22 cellular contexts compared by ENCODE assay signal in genomic region chr11:2264366-2265011, GRCh38. TPM values are rescaled to one million over a fixed set of nuclear protein-coding genes. Genes with fewer than 3 reads are reported as not detected.
DNase-seq lines count a peak whose midpoint lies in the region; ATAC-seq and TF ChIP-seq lines count a peak whose summit lies in the region.
"Had no signal": no experiment of that assay in that cellular context is flagged by ENCODE, and none has a peak within 500 bp of the region (broad histone marks: within the 10 kb centered on the region; RNA-seq: fewer than 3 reads in every experiment).

No MANE protein-coding gene starts in this region.

- H3K36me3 ChIP-seq in left ventricle myocardium inferior: no peaks in the 10 kb centered on the region
- no peaks in the 10 kb centered on the region for H3K36me3 ChIP-seq in esophagus muscularis mucosa
- H3K36me3 ChIP-seq: BE2C had no signal

- H3K4me1 Mint-ChIP-seq in type B pancreatic cell (ENCODE audit: unreplicated experiment): peaks cover 4% of the 10 kb centered on the region
- no peaks in the 10 kb centered on the region for H3K4me1 Mint-ChIP-seq in MCF 10A (ENCODE audit: insufficient read depth, unreplicated experiment)

- H3K4me3 Mint-ChIP-seq in type B pancreatic cell (no peak overlapping the region), MCF 10A (ENCODE audit: unreplicated experiment) (no peak overlapping the region)
- H3K4me3 Mint-ChIP-seq: GM23338, H9, HFFc6 had no signal

- TF ChIP-seq CTCF in left ventricle myocardium inferior (IDR thresholded peaks at IDR 0.05; ENCODE audit: borderline replicate concordance) (no peak), esophagus muscularis mucosa (IDR thresholded peaks at IDR 0.05) (no peak), type B pancreatic cell (conservative IDR thresholded peaks at IDR 0.05) (no peak), MCF 10A (IDR thresholded peaks at IDR 0.05; ENCODE audit: unreplicated experiment) (no peak)

- H3K27me3 Mint-ChIP-seq in type B pancreatic cell (peaks cover 33% of the 10 kb centered on the region), MCF 10A (ENCODE audit: insufficient read depth, unreplicated experiment) (no peaks in the 10 kb centered on the region)

- no TSS peak for BruUV-seq in MCF 10A (replicated peaks; lab: Mats Ljungman, UMichigan)

- H3K4me3 ChIP-seq in left ventricle myocardium inferior (no peak overlapping the region), esophagus muscularis mucosa (no peak overlapping the region)
- H3K4me3 ChIP-seq: A549, GM23338 had no signal

- DNase-seq in cardiac septum (ENCODE audit: low spot score): peak; percentile 58
- DNase-seq in left ventricle myocardium inferior: no peak
- peak; percentile 1 for DNase-seq in GM03348 (ENCODE audit: low spot score)
- DNase-seq in esophagus muscularis mucosa (ENCODE audit: extremely low spot score): peak; percentile 79
- no peak for DNase-seq in type B pancreatic cell (ENCODE audit: extremely low spot score, unreplicated experiment)
- DNase-seq in MCF 10A (ENCODE audit: unreplicated experiment): no peak
- DNase-seq: BE2C; CD4-positive, alpha-beta T cell; H9; HFFc6; IMR-90; KG1; NCI-H2029; NCI-H446; NCI-H524 treated with DMSO at 0.1 percent for 48 hours; NCI-H774; SK-N-SH had no signal

- H3K27ac Mint-ChIP-seq in type B pancreatic cell: peak overlapping the region; percentile 82
- H3K27ac Mint-ChIP-seq in MCF 10A (ENCODE audit: low read depth, unreplicated experiment): no peak overlapping the region
- H3K27ac Mint-ChIP-seq: CD4-positive, alpha-beta T cell; GM23338; H9; HFFc6 had no signal

- H3K9me3 ChIP-seq in left ventricle myocardium inferior (replicated peaks): no peaks in the 10 kb centered on the region
- H3K9me3 ChIP-seq in esophagus muscularis mucosa: no peaks in the 10 kb centered on the region
- H3K9me3 ChIP-seq: A549, BE2C, SK-N-SH had no signal

- 89% methylated on average over 21 of the region's 21 CpGs for WGBS in esophagus muscularis mucosa

- H3K36me3 Mint-ChIP-seq in type B pancreatic cell: no peaks in the 10 kb centered on the region
- H3K36me3 Mint-ChIP-seq in MCF 10A (ENCODE audit: insufficient read depth, unreplicated experiment): no peaks in the 10 kb centered on the region

- CTCF ChIA-PET in MCF 10A (lab: Yijun Ruan, JAX): no interaction called here

- peaks cover 77% of the 10 kb centered on the region for H3K27me3 ChIP-seq in left ventricle myocardium inferior (ENCODE audit: low read depth)
- peaks cover 0 to 65% (median 10%) of the 10 kb centered on the region in 4 donors for H3K27me3 ChIP-seq in esophagus muscularis mucosa

- POLR2A ChIA-PET in MCF 10A (lab: Yijun Ruan, JAX): no interaction called here

- peaks cover 10% of the 10 kb centered on the region for H3K4me1 ChIP-seq in left ventricle myocardium inferior
- peaks cover 10 to 11% (median 10%) of the 10 kb centered on the region in 4 donors for H3K4me1 ChIP-seq in esophagus muscularis mucosa
- H3K4me1 ChIP-seq: BE2C had no signal

- intact Hi-C loops in cardiac septum (cut with DNase I): no loop called here
- intact Hi-C loops in left ventricle myocardium inferior (cut with micrococcal nuclease): no loop called here
- intact Hi-C loops in esophagus muscularis mucosa (cut with DNase I): no loop called here
- intact Hi-C loops in MCF 10A (cut with micrococcal nuclease): no loop called here

- no peaks in the 10 kb centered on the region for H3K9me3 Mint-ChIP-seq in type B pancreatic cell
- no peaks in the 10 kb centered on the region for H3K9me3 Mint-ChIP-seq in MCF 10A (ENCODE audit: unreplicated experiment)
- H3K9me3 Mint-ChIP-seq: CD4-positive, alpha-beta T cell; GM23338; H9; HFFc6 had no signal

- H3K27ac ChIP-seq in left ventricle myocardium inferior (replicated peaks) (no peak overlapping the region), esophagus muscularis mucosa (replicated peaks in 1 of 4) (no peak overlapping the region)
- H3K27ac ChIP-seq: A549 had no signal

- no peak for ATAC-seq in HG02623 (IDR thresholded peaks at IDR 0.05; ENCODE audit: unreplicated experiment)
- ATAC-seq: A549, GM23338 had no signal

- TF ChIP-seq POLR2A in esophagus muscularis mucosa (IDR thresholded peaks at IDR 0.05; ENCODE audit: low read depth): no peak

- TF ChIP-seq EP300 in esophagus muscularis mucosa (IDR thresholded peaks at IDR 0.05): no peak

RNA-seq across cellular contexts. Expression of gene ASCL2, which starts 5.9 kb away (rescaled TPM):
- total RNA-seq in cardiac septum (not detected), left ventricle myocardium inferior (not detected), esophagus muscularis mucosa (under 1 TPM in 3 of 4 donors, not detected in 1; 0.32 to 0.83 (median 0.42) TPM), type B pancreatic cell (ENCODE audit: low replicate concordance) (5.6 and 13.6 TPM in 2 replicates), MCF 10A (2022) (not detected in 2 replicates)
- total RNA-seq: CD4-positive, alpha-beta T cell; Daoy; G401; HFFc6; IMR-90 had no signal

RNA-seq across cellular contexts. Expression of gene C11orf21, which starts 37.2 kb away (rescaled TPM):
- total RNA-seq in cardiac septum: 23.2 TPM
- total RNA-seq in left ventricle myocardium inferior: 36.0 TPM
- 1 to 10 TPM in 1 of 4 donors, under 1 TPM in 2, not detected in 1; 0.29 to 1.2 (median 0.83) TPM for total RNA-seq in esophagus muscularis mucosa
- 0.51 and 1.2 TPM in 2 replicates for total RNA-seq in type B pancreatic cell (ENCODE audit: low replicate concordance)
- total RNA-seq in MCF 10A (2022): not detected in 2 replicates
- total RNA-seq: G401, GM23338, H9, HFFc6, IMR-90 had no signal

RNA-seq across cellular contexts. Expression of gene TSPAN32, which starts 37.3 kb away (rescaled TPM):
- total RNA-seq in cardiac septum (26.2 TPM), left ventricle myocardium inferior (27.1 TPM), esophagus muscularis mucosa (1 to 10 TPM in 2 of 4 donors, under 1 TPM in 1, not detected in 1; 0.52 to 3.5 (median 1.2) TPM), type B pancreatic cell (ENCODE audit: low replicate concordance) (2.6 and 7.2 TPM in 2 replicates), MCF 10A (2022) (not detected in 2 replicates)
- total RNA-seq: Daoy, G401, GM23338, H9, HFFc6, IMR-90 had no signal

Comparison
In these comparisons a context has a peak if more than half of its experiments do, and no peak if none do; other contexts are left out.
1. DNase-seq: peak in cardiac septum (single experiment), GM03348 (single experiment) and esophagus muscularis mucosa (single experiment); none in left ventricle myocardium inferior (single experiment), type B pancreatic cell (single experiment) and MCF 10A (single experiment).
2. RNA of gene C11orf21, which starts 37.2 kb away (total RNA-seq): 36.0 TPM in left ventricle myocardium inferior (single experiment) and 23.2 TPM in cardiac septum (single experiment); 0.29 to 1.2 TPM in esophagus muscularis mucosa, 0.51 to 1.2 TPM in type B pancreatic cell and not detected in MCF 10A; every median in the first group is over 10 times any median in the second.